Comparison of ENCODE assay signal across 8 cellular contexts in genomic region chr3:177361042-177361938, GRCh38.
DNase-seq lines count a peak whose midpoint lies in the region; ATAC-seq and TF ChIP-seq lines count a peak whose summit lies in the region.

No MANE protein-coding gene starts in this region.

- H3K4me3 Mint-ChIP-seq in CD8-positive, alpha-beta T cell = peak overlapping the region; percentile 92
- H3K4me3 Mint-ChIP-seq in osteocyte (ENCODE audit: unreplicated experiment) = peak overlapping the region; percentile 4

- POLR2A ChIA-PET in CD8-positive, alpha-beta T cell (lab: Charles Lee) = interaction anchor here (0.7 to 8.2 kb wide), 10 partner anchors 10 to 281 kb away, joined by 3 to 199 read pairs (median 4); partner anchors contain the start of gene TBL1XR1

- H3K4me3 ChIP-seq in CD8-positive, alpha-beta T cell (ENCODE audit: low read depth, low read length) = no peak overlapping the region

- H3K36me3 ChIP-seq in CD8-positive, alpha-beta T cell (ENCODE audit: insufficient read depth, low read length) = no peaks in the 10 kb centered on the region

- no peaks in the 10 kb centered on the region for H3K9me3 ChIP-seq in CD8-positive, alpha-beta T cell (ENCODE audit: low read length)

- H3K36me3 Mint-ChIP-seq in CD8-positive, alpha-beta T cell = no peaks in the 10 kb centered on the region
- no peaks in the 10 kb centered on the region for H3K36me3 Mint-ChIP-seq in osteocyte (ENCODE audit: unreplicated experiment)

- H3K9me3 Mint-ChIP-seq in CD8-positive, alpha-beta T cell = no peaks in the 10 kb centered on the region
- no peaks in the 10 kb centered on the region for H3K9me3 Mint-ChIP-seq in osteocyte (ENCODE audit: unreplicated experiment)

- CTCF ChIA-PET in CD8-positive, alpha-beta T cell (lab: Charles Lee) = interaction anchor here (1.1 to 7.7 kb wide), 8 partner anchors 9 to 1024 kb away, joined by 3 to 65 read pairs (median 4); partner anchors contain the start of gene TBL1XR1

- TF ChIP-seq CTCF in CD8-positive, alpha-beta T cell (IDR thresholded peaks at IDR 0.05) = no peak
- TF ChIP-seq CTCF in osteocyte (IDR thresholded peaks at IDR 0.05) = no peak

- no peak for ATAC-seq in CD8-positive, alpha-beta T cell

- peak overlapping the region; percentile 99 for H3K27ac Mint-ChIP-seq in CD8-positive, alpha-beta T cell
- peak overlapping the region; percentile 94 for H3K27ac Mint-ChIP-seq in osteocyte (ENCODE audit: unreplicated experiment)

- H3K4me1 ChIP-seq in CD8-positive, alpha-beta T cell (ENCODE audit: insufficient read depth, low read length) = peaks cover 33% of the 10 kb centered on the region

- intact Hi-C loops in CD8-positive, alpha-beta T cell (cut with DNase I, micrococcal nuclease) = loop anchor here (2.0 to 10.0 kb wide), 7 partner anchors 36 to 791 kb away; no protein-coding TSS in a partner anchor

- DNase-seq in CD8-positive, alpha-beta T cell = no peak
- DNase-seq in NCI-H524 treated with DMSO at 0.1 percent for 48 hours (lab: John Stamatoyannopoulos, UW) = peak; percentile 33
- peak; percentile 17 for DNase-seq in cerebellar cortex (ENCODE audit: low spot score)
- DNase-seq in osteocyte (ENCODE audit: extremely low spot score, unreplicated experiment) = no peak
- DNase-seq in DMS53 treated with DMSO at 0.1 percent for 48 hours (lab: John Stamatoyannopoulos, UW; ENCODE audit: unreplicated experiment) = no peak
- DNase-seq in dermis blood vessel endothelial cell = no peak
- no peak for DNase-seq in NCI-H1092 treated with DMSO at 0.1 percent for 48 hours (lab: John Stamatoyannopoulos, UW)
- no peak for DNase-seq in DMS79 (lab: John Stamatoyannopoulos, UW)

- peaks cover 46% of the 10 kb centered on the region for H3K4me1 Mint-ChIP-seq in CD8-positive, alpha-beta T cell (ENCODE audit: low read depth)
- H3K4me1 Mint-ChIP-seq in osteocyte (ENCODE audit: unreplicated experiment) = peaks cover 66% of the 10 kb centered on the region

- H3K27ac ChIP-seq in CD8-positive, alpha-beta T cell (ENCODE audit: low read depth, low read length) = peak overlapping the region; percentile 99

- H3K27me3 ChIP-seq in CD8-positive, alpha-beta T cell (ENCODE audit: insufficient read depth, low read length) = no peaks in the 10 kb centered on the region

- H3K27me3 Mint-ChIP-seq in CD8-positive, alpha-beta T cell (ENCODE audit: low read depth) = no peaks in the 10 kb centered on the region
- H3K27me3 Mint-ChIP-seq in osteocyte (ENCODE audit: unreplicated experiment) = no peaks in the 10 kb centered on the region

Comparison
In these comparisons a context has a peak if more than half of its experiments do, and no peak if none do; other contexts are left out.
1. DNase-seq: peak in NCI-H524 treated with DMSO at 0.1 percent for 48 hours (single experiment) and cerebellar cortex (single experiment); none in CD8-positive, alpha-beta T cell (0 of 7), osteocyte (single experiment), DMS53 treated with DMSO at 0.1 percent for 48 hours (single experiment), dermis blood vessel endothelial cell (single experiment), NCI-H1092 treated with DMSO at 0.1 percent for 48 hours (single experiment) and DMS79 (single experiment).